1 cellular context compared by ENCODE assay signal in the genomic region with DNA sequence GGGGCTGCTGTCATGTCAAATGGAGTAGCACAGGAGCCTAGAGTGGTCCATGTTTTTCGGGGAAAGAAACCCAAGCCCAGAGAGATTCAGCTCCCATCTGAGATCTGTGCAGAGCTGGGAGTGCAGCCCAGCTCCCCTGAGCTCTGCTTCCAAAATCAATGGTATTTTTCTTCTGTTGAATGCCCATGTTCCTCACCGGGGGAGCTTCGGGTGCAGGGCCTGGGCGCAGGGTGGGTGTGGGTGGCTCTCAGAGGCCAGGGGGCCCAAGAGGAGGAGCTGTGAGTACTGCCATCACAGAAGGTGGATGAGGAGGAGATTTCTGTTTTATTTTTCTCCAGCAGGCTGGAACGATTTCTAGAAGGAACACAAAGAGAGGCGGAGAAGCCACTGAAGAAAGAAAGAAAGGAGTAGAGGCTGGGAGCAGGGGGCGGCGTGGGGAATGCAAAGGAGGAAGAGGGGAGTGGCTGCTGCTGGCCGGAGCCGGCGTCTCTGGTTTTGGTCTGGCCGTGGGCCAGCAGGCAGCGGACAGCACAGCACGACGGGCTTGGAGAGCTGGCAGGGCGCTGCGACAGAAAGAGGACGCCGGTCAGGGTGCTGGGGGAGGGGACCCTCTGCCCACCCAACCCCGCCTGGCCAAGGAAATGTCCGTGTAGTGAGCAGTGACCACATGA.
TF ChIP-seq lines count a peak whose summit lies in the region.

No MANE protein-coding gene starts in this region.

TF ChIP-seq in GM23338, 12 proteins besides CTCF, POLR2A, EP300 and RAD21 (continued from another document):
- TF ChIP-seq, protein P1, sequence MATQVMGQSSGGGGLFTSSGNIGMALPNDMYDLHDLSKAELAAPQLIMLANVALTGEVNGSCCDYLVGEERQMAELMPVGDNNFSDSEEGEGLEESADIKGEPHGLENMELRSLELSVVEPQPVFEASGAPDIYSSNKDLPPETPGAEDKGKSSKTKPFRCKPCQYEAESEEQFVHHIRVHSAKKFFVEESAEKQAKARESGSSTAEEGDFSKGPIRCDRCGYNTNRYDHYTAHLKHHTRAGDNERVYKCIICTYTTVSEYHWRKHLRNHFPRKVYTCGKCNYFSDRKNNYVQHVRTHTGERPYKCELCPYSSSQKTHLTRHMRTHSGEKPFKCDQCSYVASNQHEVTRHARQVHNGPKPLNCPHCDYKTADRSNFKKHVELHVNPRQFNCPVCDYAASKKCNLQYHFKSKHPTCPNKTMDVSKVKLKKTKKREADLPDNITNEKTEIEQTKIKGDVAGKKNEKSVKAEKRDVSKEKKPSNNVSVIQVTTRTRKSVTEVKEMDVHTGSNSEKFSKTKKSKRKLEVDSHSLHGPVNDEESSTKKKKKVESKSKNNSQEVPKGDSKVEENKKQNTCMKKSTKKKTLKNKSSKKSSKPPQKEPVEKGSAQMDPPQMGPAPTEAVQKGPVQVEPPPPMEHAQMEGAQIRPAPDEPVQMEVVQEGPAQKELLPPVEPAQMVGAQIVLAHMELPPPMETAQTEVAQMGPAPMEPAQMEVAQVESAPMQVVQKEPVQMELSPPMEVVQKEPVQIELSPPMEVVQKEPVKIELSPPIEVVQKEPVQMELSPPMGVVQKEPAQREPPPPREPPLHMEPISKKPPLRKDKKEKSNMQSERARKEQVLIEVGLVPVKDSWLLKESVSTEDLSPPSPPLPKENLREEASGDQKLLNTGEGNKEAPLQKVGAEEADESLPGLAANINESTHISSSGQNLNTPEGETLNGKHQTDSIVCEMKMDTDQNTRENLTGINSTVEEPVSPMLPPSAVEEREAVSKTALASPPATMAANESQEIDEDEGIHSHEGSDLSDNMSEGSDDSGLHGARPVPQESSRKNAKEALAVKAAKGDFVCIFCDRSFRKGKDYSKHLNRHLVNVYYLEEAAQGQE (IDR thresholded peaks at IDR 0.05; ENCODE audit: unreplicated experiment): no peak
- TF ChIP-seq POLR2AphosphoS5 (IDR thresholded peaks at IDR 0.05; ENCODE audit: low read depth): no peak
- TF ChIP-seq CREB1 (CRISPR knock-in tag; IDR thresholded peaks at IDR 0.05; ENCODE audit: low read depth): no peak
- TF ChIP-seq, protein P2, sequence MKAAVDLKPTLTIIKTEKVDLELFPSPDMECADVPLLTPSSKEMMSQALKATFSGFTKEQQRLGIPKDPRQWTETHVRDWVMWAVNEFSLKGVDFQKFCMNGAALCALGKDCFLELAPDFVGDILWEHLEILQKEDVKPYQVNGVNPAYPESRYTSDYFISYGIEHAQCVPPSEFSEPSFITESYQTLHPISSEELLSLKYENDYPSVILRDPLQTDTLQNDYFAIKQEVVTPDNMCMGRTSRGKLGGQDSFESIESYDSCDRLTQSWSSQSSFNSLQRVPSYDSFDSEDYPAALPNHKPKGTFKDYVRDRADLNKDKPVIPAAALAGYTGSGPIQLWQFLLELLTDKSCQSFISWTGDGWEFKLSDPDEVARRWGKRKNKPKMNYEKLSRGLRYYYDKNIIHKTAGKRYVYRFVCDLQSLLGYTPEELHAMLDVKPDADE (IDR thresholded peaks at IDR 0.05): no peak
